Comparison of ENCODE assay signal across 9 cellular contexts in genomic region chr12:22100952-22101748, GRCh38. TPM values are rescaled to one million over a fixed set of nuclear protein-coding genes. Genes with fewer than 3 reads are reported as not detected.
DNase-seq lines count a peak whose midpoint lies in the region; ATAC-seq and TF ChIP-seq lines count a peak whose summit lies in the region.
"Had no signal": no experiment of that assay in that cellular context is flagged by ENCODE, and none has a peak within 500 bp of the region (broad histone marks: within the 10 kb centered on the region; RNA-seq: fewer than 3 reads in every experiment).

No MANE protein-coding gene starts in this region.

- H3K4me1 Mint-ChIP-seq in activated naive CD8-positive, alpha-beta T cell treated with anti-CD3 and anti-CD28 coated beads, Interleukin-2, amount 10 ng/mL, durations not matched to agents 7 days and 5 days: no peaks in the 10 kb centered on the region
- H3K4me1 Mint-ChIP-seq: nephron had no signal

- H3K4me2 ChIP-seq in hepatocyte: no peak overlapping the region

- DNase-seq in ACHN: peak; percentile 79
- peak; percentile 63 for DNase-seq in NCI-H82 (lab: John Stamatoyannopoulos, UW)
- DNase-seq in activated naive CD8-positive, alpha-beta T cell treated with anti-CD3 and anti-CD28 coated beads, Interleukin-2, amount 10 ng/mL, durations not matched to agents 7 days and 5 days: no peak
- peak; percentile 57 for DNase-seq in hepatocyte (ENCODE audit: low spot score)
- DNase-seq in stimulated activated CD4-positive, alpha-beta T cell treated with anti-CD3 and anti-CD28 coated beads, Interleukin-12 subunit alpha, Interleukin-12 subunit beta, amount 100 ng/mL, for 48 hours (ENCODE audit: low read depth in 2 of 3, low spot score in 1 of 3): peak in 2 of 3 donors; percentile 24 to 42
- DNase-seq in NCI-H2029 treated with DMSO at 0.1 percent for 48 hours (lab: John Stamatoyannopoulos, UW): no peak

- H4K20me1 ChIP-seq in hepatocyte (ENCODE audit: insufficient read depth, poor library complexity, severe bottlenecking): no peaks in the 10 kb centered on the region

- no peaks in the 10 kb centered on the region for H3K9me2 ChIP-seq in hepatocyte (replicated peaks; ENCODE audit: insufficient read depth)

- H3K4me1 ChIP-seq in hepatocyte (ENCODE audit: insufficient read depth): no peaks in the 10 kb centered on the region

- no peak overlapping the region for H3K27ac Mint-ChIP-seq in activated naive CD8-positive, alpha-beta T cell treated with anti-CD3 and anti-CD28 coated beads, Interleukin-2, amount 10 ng/mL, durations not matched to agents 7 days and 5 days
- H3K27ac Mint-ChIP-seq: nephron had no signal

- no peaks in the 10 kb centered on the region for H3K79me2 ChIP-seq in hepatocyte

- no peak overlapping the region for H3K4me3 ChIP-seq in hepatocyte

- no peak overlapping the region for H3K27ac ChIP-seq in hepatocyte

- no peaks in the 10 kb centered on the region for H3K36me3 Mint-ChIP-seq in activated naive CD8-positive, alpha-beta T cell treated with anti-CD3 and anti-CD28 coated beads, Interleukin-2, amount 10 ng/mL, durations not matched to agents 7 days and 5 days

- H3K4me3 Mint-ChIP-seq in activated naive CD8-positive, alpha-beta T cell treated with anti-CD3 and anti-CD28 coated beads, Interleukin-2, amount 10 ng/mL, durations not matched to agents 7 days and 5 days: no peak overlapping the region
- H3K4me3 Mint-ChIP-seq: nephron had no signal

- TF ChIP-seq CTCF in GM12873 (IDR thresholded peaks at IDR 0.05; ENCODE audit: insufficient read depth, low read depth, low read length, missing control alignments): peak; percentile 60
- TF ChIP-seq CTCF in hepatocyte (IDR thresholded peaks at IDR 0.05; ENCODE audit: poor library complexity): peak; percentile 42

- in situ Hi-C loops in ACHN (cut with HindIII; ENCODE audit: low pct_ligation_motif_present, low pct_unique_long_range_greater_than_20kb, low sequenced_read_pairs): no loop called here

- no peak overlapping the region for H2AFZ ChIP-seq in hepatocyte

- H3K9me3 ChIP-seq in hepatocyte (ENCODE audit: low read depth): no peaks in the 10 kb centered on the region

- WGBS in hepatocyte (ENCODE audit: low lambda C conversion rate, missing lambda C conversion rate): 72% methylated on average over 6 of the region's 6 CpGs

- no peaks in the 10 kb centered on the region for H3K9me3 Mint-ChIP-seq in activated naive CD8-positive, alpha-beta T cell treated with anti-CD3 and anti-CD28 coated beads, Interleukin-2, amount 10 ng/mL, durations not matched to agents 7 days and 5 days

- H3K36me3 ChIP-seq in hepatocyte (replicated peaks; ENCODE audit: insufficient read depth, low read depth): no peaks in the 10 kb centered on the region

- peak; percentile 55 for ATAC-seq in HG02763 (IDR thresholded peaks at IDR 0.05; ENCODE audit: unreplicated experiment)
- peak; percentile 58 for ATAC-seq in activated naive CD8-positive, alpha-beta T cell treated with anti-CD3 and anti-CD28 coated beads, Interleukin-2, amount 10 ng/mL, durations not matched to agents 7 days and 5 days (ENCODE audit: low read depth)

- peaks cover 11% of the 10 kb centered on the region for H3K27me3 Mint-ChIP-seq in activated naive CD8-positive, alpha-beta T cell treated with anti-CD3 and anti-CD28 coated beads, Interleukin-2, amount 10 ng/mL, durations not matched to agents 7 days and 5 days

- no peaks in the 10 kb centered on the region for H3K27me3 ChIP-seq in hepatocyte

- POLR2A ChIA-PET in activated naive CD8-positive, alpha-beta T cell treated with anti-CD3 and anti-CD28 coated beads, Interleukin-2, amount 10 ng/mL, durations not matched to agents 7 days and 5 days (lab: Charles Lee): interaction anchor here (0.6 kb wide), 1 partner anchor 19 kb away, joined by 6 read pairs; no protein-coding TSS in a partner anchor

RNA-seq across cellular contexts. Expression of gene CMAS, which starts 55.1 kb away (rescaled TPM):
- total RNA-seq in activated naive CD8-positive, alpha-beta T cell treated with anti-CD3 and anti-CD28 coated beads, Interleukin-2, amount 10 ng/mL, durations not matched to agents 7 days and 5 days: 10 to 100 TPM; 33.9 to 34.4 TPM
- 53.7 and 57.2 TPM in 2 replicates for total RNA-seq in hepatocyte
- 79.9 and 87.3 TPM in 2 replicates for polyA plus RNA-seq in hepatocyte

Comparison
In these comparisons a context has a peak if more than half of its experiments do, and no peak if none do; other contexts are left out.
1. DNase-seq: peak in ACHN (single experiment), NCI-H82 (single experiment), hepatocyte (single experiment) and stimulated activated CD4-positive, alpha-beta T cell treated with anti-CD3 and anti-CD28 coated beads, Interleukin-12 subunit alpha, Interleukin-12 subunit beta, amount 100 ng/mL, for 48 hours (2 of 3); none in activated naive CD8-positive, alpha-beta T cell treated with anti-CD3 and anti-CD28 coated beads, Interleukin-2, amount 10 ng/mL, durations not matched to agents 7 days and 5 days (single experiment) and NCI-H2029 treated with DMSO at 0.1 percent for 48 hours (single experiment).